ENCODE assay signal across 24 cellular contexts in genomic region chr1:119220980-119221379, GRCh38.
DNase-seq lines count a peak whose midpoint lies in the region; TF ChIP-seq lines count a peak whose summit lies in the region.
"Had no signal": no experiment of that assay in that cellular context is flagged by ENCODE, and none has a peak within 500 bp of the region (broad histone marks: within the 10 kb centered on the region; RNA-seq: fewer than 3 reads in every experiment).

No MANE protein-coding gene starts in this region.

- H2BK15ac ChIP-seq in neuronal stem cell (ENCODE audit: low read length): no peak overlapping the region

- TF ChIP-seq CTCF in fibroblast of mammary gland (conservative IDR thresholded peaks at IDR 0.05; ENCODE audit: control insufficient read depth, insufficient read depth, low read depth, low read length): no peak
- TF ChIP-seq CTCF in vagina (IDR thresholded peaks at IDR 0.05): no peak

- H2BK5ac ChIP-seq in neuronal stem cell (ENCODE audit: low read length): no peak overlapping the region

- H3K4ac ChIP-seq in neuronal stem cell (ENCODE audit: low read length): no peak overlapping the region

- H2BK120ac ChIP-seq in neuronal stem cell (ENCODE audit: low read depth, low read length): no peak overlapping the region

- no peak overlapping the region for H3K18ac ChIP-seq in neuronal stem cell (ENCODE audit: low read length)

- no peak overlapping the region for H3K4me2 ChIP-seq in neuronal stem cell (ENCODE audit: insufficient read depth, low read length, poor library complexity, severe bottlenecking)

- H3K4me1 ChIP-seq in vagina (no peaks in the 10 kb centered on the region), neuronal stem cell (ENCODE audit: control insufficient read depth in 2 of 2, insufficient read depth in 1 of 2, low read depth in 1 of 2, low read length in 2 of 2) (no peaks in the 10 kb centered on the region)
- H3K4me1 ChIP-seq: prostate gland, testis had no signal

- TF ChIP-seq POLR2A in vagina (IDR thresholded peaks at IDR 0.05): no peak

- no peak overlapping the region for H4K8ac ChIP-seq in neuronal stem cell (ENCODE audit: low read depth, low read length)

- H3K4me3 ChIP-seq in fibroblast of mammary gland (ENCODE audit: control insufficient read depth, low read depth, low read length) (no peak overlapping the region), skeletal muscle cell (ENCODE audit: low read depth, low read length) (no peak overlapping the region), vagina (no peak overlapping the region), neuronal stem cell (ENCODE audit: low read length in 2 of 2) (no peak overlapping the region)
- H3K4me3 ChIP-seq: coronary artery, lung, prostate gland, testis had no signal

- no peaks in the 10 kb centered on the region for H3K27me3 ChIP-seq in vagina
- H3K27me3 ChIP-seq in neuronal stem cell (ENCODE audit: control insufficient read depth in 3 of 3, insufficient read depth in 3 of 3, low read depth in 1 of 3, low read length in 3 of 3): no peaks in the 10 kb centered on the region
- H3K27me3 ChIP-seq: neutrophil, testis had no signal

- no peaks in the 10 kb centered on the region for H3K79me1 ChIP-seq in neuronal stem cell (ENCODE audit: low read depth, low read length)

- no peak overlapping the region for H4K91ac ChIP-seq in neuronal stem cell (ENCODE audit: low read depth, low read length, poor library complexity)

- no peak overlapping the region for H2AK5ac ChIP-seq in neuronal stem cell (ENCODE audit: low read depth, low read length)

- peak; percentile 46 for DNase-seq in EL
- DNase-seq in LHCN-M2 (ENCODE audit: low read depth): peak; percentile 45
- DNase-seq in fibroblast of mammary gland (ENCODE audit: low read depth): peak; percentile 83
- peak; percentile 97 for DNase-seq in skeletal muscle cell (ENCODE audit: low read depth)
- DNase-seq in medulla oblongata (ENCODE audit: extremely low spot score): no peak
- DNase-seq in vagina (ENCODE audit: extremely low spot score in 2 of 2): no peak
- no peak for DNase-seq in neuronal stem cell (ENCODE audit: low spot score)
- DNase-seq: activated CD4-positive, alpha-beta T cell treated with anti-CD3 and anti-CD28 coated beads for 4 hours; activated T-cell treated with anti-CD3 and anti-CD28 coated beads, Interleukin-2, amount 50 U/mL, for 4 hours; CD4-positive, alpha-beta T cell; DMS 273 treated with DMSO at 0.1 percent for 48 hours; glutamatergic neuron; kidney; NCI-H1092 treated with DMSO at 0.1 percent for 48 hours; NCI-H2029; NCI-H2227 treated with DMSO at 0.1 percent for 48 hours; NCI-H69; testis had no signal

- no peak overlapping the region for H3K9ac ChIP-seq in neuronal stem cell (ENCODE audit: low read depth, low read length, poor library complexity)

- peaks cover 0 to 4% of the 10 kb centered on the region in 2 donors for H3K36me3 ChIP-seq in vagina
- H3K36me3 ChIP-seq in neuronal stem cell (replicated peaks in 1 of 2; ENCODE audit: control insufficient read depth in 2 of 2, insufficient read depth in 2 of 2, low read length in 2 of 2): no peaks in the 10 kb centered on the region
- H3K36me3 ChIP-seq: neutrophil, prostate gland had no signal

- H3K9me3 ChIP-seq in vagina (no peaks in the 10 kb centered on the region), neuronal stem cell (replicated peaks in 1 of 2; ENCODE audit: control insufficient read depth in 2 of 2, insufficient read depth in 1 of 2, low read depth in 1 of 2, low read length in 2 of 2) (no peaks in the 10 kb centered on the region)
- H3K9me3 ChIP-seq: neutrophil, prostate gland, testis had no signal

- intact Hi-C loops in vagina (cut with DNase I): no loop called here

- H2AFZ ChIP-seq in neuronal stem cell (ENCODE audit: low read length): no peak overlapping the region

- no peak overlapping the region for H3K23ac ChIP-seq in neuronal stem cell (ENCODE audit: low read depth, low read length, poor library complexity)

- H3K27ac ChIP-seq in vagina (no peak overlapping the region), neuronal stem cell (replicated peaks; ENCODE audit: low read length) (no peak overlapping the region)
- H3K27ac ChIP-seq: coronary artery, HL-60, neutrophil, prostate gland, RWPE1, testis had no signal

- no peak overlapping the region for H2BK12ac ChIP-seq in neuronal stem cell (ENCODE audit: low read length)

- H3K14ac ChIP-seq in neuronal stem cell (ENCODE audit: low read length): no peak overlapping the region

Comparison
In these comparisons a context has a peak if more than half of its experiments do, and no peak if none do; other contexts are left out.
1. DNase-seq: peak in EL (single experiment), LHCN-M2 (single experiment), fibroblast of mammary gland (single experiment) and skeletal muscle cell (single experiment); none in medulla oblongata (single experiment), vagina (0 of 2) and neuronal stem cell (single experiment).